7 cellular contexts compared by ENCODE assay signal in genomic region chr16:87317766-87318121, GRCh38. TPM values are rescaled to one million over a fixed set of nuclear protein-coding genes. Genes with fewer than 3 reads are reported as not detected.
DNase-seq lines count a peak whose midpoint lies in the region; ATAC-seq and TF ChIP-seq lines count a peak whose summit lies in the region.

No MANE protein-coding gene starts in this region.

- DNase-seq in ELR (ENCODE audit: low read depth) (peak; percentile 70), GM23248 (peak; percentile 91), NCI-H1092 (lab: John Stamatoyannopoulos, UW) (peak; percentile 25), right atrium auricular region (ENCODE audit: low spot score) (peak; percentile 75), retinal pigment epithelial cell (ENCODE audit: low read depth) (no peak)
- DNase-seq in activated naive CD8-positive, alpha-beta T cell treated with anti-CD3 and anti-CD28 coated beads, Interleukin-2, amount 10 ng/mL, durations not matched to agents 7 days and 5 days: no peak

- H3K79me2 ChIP-seq in GM23248 (ENCODE audit: insufficient read depth): peaks cover 20% of the 10 kb centered on the region

- H3K36me3 ChIP-seq in GM23248 (ENCODE audit: low read depth): no peaks in the 10 kb centered on the region
- H3K36me3 ChIP-seq in right atrium auricular region: no peaks in the 10 kb centered on the region

- H3K27me3 Mint-ChIP-seq in activated naive CD8-positive, alpha-beta T cell treated with anti-CD3 and anti-CD28 coated beads, Interleukin-2, amount 10 ng/mL, durations not matched to agents 7 days and 5 days: no peaks in the 10 kb centered on the region

- peak overlapping the region; percentile 90 for H3K4me3 Mint-ChIP-seq in activated naive CD8-positive, alpha-beta T cell treated with anti-CD3 and anti-CD28 coated beads, Interleukin-2, amount 10 ng/mL, durations not matched to agents 7 days and 5 days

- POLR2A ChIA-PET in activated naive CD8-positive, alpha-beta T cell treated with anti-CD3 and anti-CD28 coated beads, Interleukin-2, amount 10 ng/mL, durations not matched to agents 7 days and 5 days (lab: Charles Lee): interaction anchor here (0.6 to 3.1 kb wide), 12 partner anchors 12 to 762 kb away, joined by 3 to 25 read pairs (median 4); partner anchors contain the start of genes FBXO31, MAP1LC3B and MTHFSD

- H3K9ac ChIP-seq in GM23248: peak overlapping the region; percentile 98

- peak overlapping the region; percentile 99 for H3K4me2 ChIP-seq in GM23248 (ENCODE audit: unreplicated experiment)

- peaks cover 16% of the 10 kb centered on the region for H3K4me1 Mint-ChIP-seq in activated naive CD8-positive, alpha-beta T cell treated with anti-CD3 and anti-CD28 coated beads, Interleukin-2, amount 10 ng/mL, durations not matched to agents 7 days and 5 days

- peak overlapping the region; percentile 94 for H2AFZ ChIP-seq in GM23248

- H3K27ac ChIP-seq in GM23248 (peak overlapping the region; percentile 88), right atrium auricular region (peak overlapping the region; percentile 94 to 98)

- H3K9me2 ChIP-seq in GM23248 (ENCODE audit: insufficient read depth): no peaks in the 10 kb centered on the region

- H3K9me3 Mint-ChIP-seq in activated naive CD8-positive, alpha-beta T cell treated with anti-CD3 and anti-CD28 coated beads, Interleukin-2, amount 10 ng/mL, durations not matched to agents 7 days and 5 days: no peaks in the 10 kb centered on the region

- in situ Hi-C loops in GM23248 (cut with MboI): no loop called here

- no peak for TF ChIP-seq CTCF in right atrium auricular region (IDR thresholded peaks at IDR 0.05)
- no peak for TF ChIP-seq CTCF in retinal pigment epithelial cell (conservative IDR thresholded peaks at IDR 0.05; ENCODE audit: low read depth, low read length)

- peak overlapping the region; percentile 97 for H3K27ac Mint-ChIP-seq in activated naive CD8-positive, alpha-beta T cell treated with anti-CD3 and anti-CD28 coated beads, Interleukin-2, amount 10 ng/mL, durations not matched to agents 7 days and 5 days

- no peaks in the 10 kb centered on the region for H4K20me1 ChIP-seq in GM23248 (ENCODE audit: insufficient read depth)

- no peaks in the 10 kb centered on the region for H3K9me3 ChIP-seq in GM23248 (ENCODE audit: low read depth)
- H3K9me3 ChIP-seq in right atrium auricular region: no peaks in the 10 kb centered on the region

- H3K4me3 ChIP-seq in GM23248: peak overlapping the region; percentile 95
- peak overlapping the region; percentile 64 to 94 for H3K4me3 ChIP-seq in right atrium auricular region
- peak overlapping the region; percentile 98 for H3K4me3 ChIP-seq in retinal pigment epithelial cell (ENCODE audit: low read length)

- peaks cover 5% of the 10 kb centered on the region for H3K36me3 Mint-ChIP-seq in activated naive CD8-positive, alpha-beta T cell treated with anti-CD3 and anti-CD28 coated beads, Interleukin-2, amount 10 ng/mL, durations not matched to agents 7 days and 5 days

- peak; percentile 49 for ATAC-seq in activated naive CD8-positive, alpha-beta T cell treated with anti-CD3 and anti-CD28 coated beads, Interleukin-2, amount 10 ng/mL, durations not matched to agents 7 days and 5 days (ENCODE audit: low read depth)
- no peak for ATAC-seq in HG02678 (IDR thresholded peaks at IDR 0.05; ENCODE audit: unreplicated experiment)

- WGBS in GM23248 (ENCODE audit: low coverage in 1 of 2, low lambda C conversion rate in 2 of 2, missing lambda C conversion rate in 2 of 2), 2 experiments: 1% methylated on average over 18 of the region's 18 CpGs

- H3K4me1 ChIP-seq in GM23248 (ENCODE audit: insufficient read depth): peaks cover 7% of the 10 kb centered on the region; the same call in 1 of the 2 replicates
- H3K4me1 ChIP-seq in right atrium auricular region: peaks cover 0 to 7% of the 10 kb centered on the region in 2 donors

- H3K27me3 ChIP-seq in GM23248 (replicated peaks; ENCODE audit: insufficient read depth) (no peaks in the 10 kb centered on the region), right atrium auricular region (no peaks in the 10 kb centered on the region)

- H3F3A ChIP-seq in GM23248 (ENCODE audit: insufficient read depth): peaks cover 6% of the 10 kb centered on the region; the same call in 1 of the 2 replicates

RNA-seq across cellular contexts. Expression of gene C16orf95, which starts 0.6 kb away (rescaled TPM):
- 0.89 and 5.1 TPM in 2 replicates for total RNA-seq in GM23248 (2014; rRNA removed; shearing (Covaris generic))
- polyA plus RNA-seq in GM23248 (2016; fragmentation: Nextera tagmentation; extraction: Ambion mirVana): 6.3 and 9.2 TPM in 2 replicates
- total RNA-seq in activated naive CD8-positive, alpha-beta T cell treated with anti-CD3 and anti-CD28 coated beads, Interleukin-2, amount 10 ng/mL, durations not matched to agents 7 days and 5 days: 1 to 10 TPM; 4.9 to 8.0 TPM
- 1 to 10 TPM in 1 of 2 donors, under 1 TPM in 1; 0.59 to 2.4 TPM for total RNA-seq in right atrium auricular region

Comparison
In these comparisons a context has a peak if more than half of its experiments do, and no peak if none do; other contexts are left out.
1. DNase-seq: peak in ELR (single experiment), GM23248 (single experiment), NCI-H1092 (single experiment) and right atrium auricular region (single experiment); none in activated naive CD8-positive, alpha-beta T cell treated with anti-CD3 and anti-CD28 coated beads, Interleukin-2, amount 10 ng/mL, durations not matched to agents 7 days and 5 days (single experiment) and retinal pigment epithelial cell (single experiment).
2. Peak in every context shown above with its lines, with median percentiles within 50 percentile points of each other: H3K4me3 ChIP-seq.